24 cellular contexts compared by ENCODE assay signal in genomic region chr12:109656681-109657262, GRCh38. TPM values are rescaled to one million over a fixed set of nuclear protein-coding genes. Genes with fewer than 3 reads are reported as not detected.
"Had no signal": no experiment of that assay in that cellular context is flagged by ENCODE, and none has a peak within 500 bp of the region (broad histone marks: within the 10 kb centered on the region; RNA-seq: fewer than 3 reads in every experiment).

No MANE protein-coding gene starts in this region.

- H2AFZ ChIP-seq: neural progenitor cell had no signal

- H3K4me3 ChIP-seq: coronary artery, lung, neural progenitor cell, sigmoid colon, smooth muscle cell, thoracic aorta, vagina had no signal

- H3K4me3 Mint-ChIP-seq: activated CD4-positive, alpha-beta memory T cell treated with anti-CD3 and anti-CD28 coated beads, Interleukin-2, amount 10 ng/mL, durations not matched to agents 7 days and 5 days; activated CD4-positive, alpha-beta T cell treated with anti-CD3 and anti-CD28 coated beads, Interleukin-2, amount 10 ng/mL, durations not matched to agents 24 days and 14 days; activated naive CD4-positive, alpha-beta T cell treated with anti-CD3 and anti-CD28 coated beads for 36 hours; activated naive CD8-positive, alpha-beta T cell treated with anti-CD3 and anti-CD28 coated beads, Interleukin-2, amount 10 ng/mL, durations not matched to agents 7 days and 5 days; activated T-cell treated with anti-CD3 and anti-CD28 coated beads, Interleukin-2, amount 50 U/mL, for 72 hours; naive B cell; neural progenitor cell; type B pancreatic cell had no signal

- H3K27ac ChIP-seq: coronary artery, foreskin keratinocyte, neural progenitor cell, sigmoid colon, thoracic aorta, vagina, VCaP had no signal

- H3K4me1 ChIP-seq: foreskin keratinocyte, neural progenitor cell, sigmoid colon, vagina had no signal

- H3K9me3 ChIP-seq: sigmoid colon, thoracic aorta, vagina had no signal

- H3K9me3 Mint-ChIP-seq: activated CD4-positive, alpha-beta memory T cell treated with anti-CD3 and anti-CD28 coated beads, Interleukin-2, amount 10 ng/mL, durations not matched to agents 7 days and 5 days; activated CD4-positive, alpha-beta T cell treated with anti-CD3 and anti-CD28 coated beads, Interleukin-2, amount 10 ng/mL, durations not matched to agents 24 days and 14 days; activated naive CD4-positive, alpha-beta T cell treated with anti-CD3 and anti-CD28 coated beads for 36 hours; activated naive CD8-positive, alpha-beta T cell treated with anti-CD3 and anti-CD28 coated beads, Interleukin-2, amount 10 ng/mL, durations not matched to agents 7 days and 5 days; activated T-cell treated with anti-CD3 and anti-CD28 coated beads, Interleukin-2, amount 50 U/mL, for 72 hours; naive B cell; neural progenitor cell; type B pancreatic cell had no signal

- H3K9ac ChIP-seq: neural progenitor cell had no signal

- H3K4me2 ChIP-seq: neural progenitor cell, smooth muscle cell had no signal

- H3K36me3 ChIP-seq: neural progenitor cell, sigmoid colon, thoracic aorta, vagina had no signal

- H3K27me3 ChIP-seq: neural progenitor cell, sigmoid colon, vagina had no signal

- DNase-seq: activated CD4-positive, alpha-beta memory T cell treated with anti-CD3 and anti-CD28 coated beads, Interleukin-2, amount 10 ng/mL, durations not matched to agents 7 days and 5 days; activated CD4-positive, alpha-beta T cell treated with anti-CD3 and anti-CD28 coated beads, Interleukin-2, amount 10 ng/mL, durations not matched to agents 24 days and 14 days; activated effector memory CD4-positive, alpha-beta T cell treated with Interleukin-2 at 50 U/mL for 16 hours; activated naive CD4-positive, alpha-beta T cell treated with anti-CD3 and anti-CD28 coated beads for 36 hours; activated naive CD8-positive, alpha-beta T cell treated with anti-CD3 and anti-CD28 coated beads, Interleukin-2, amount 10 ng/mL, durations not matched to agents 7 days and 5 days; activated T-cell treated with anti-CD3 and anti-CD28 coated beads, Interleukin-2, amount 50 U/mL, for 72 hours; amniotic stem cell; cerebellar nuclear complex; foreskin keratinocyte; kidney; naive B cell; retina; sigmoid colon; stimulated activated CD4-positive, alpha-beta T cell treated with anti-CD3 and anti-CD28 coated beads, Interleukin-4, amount 100 ng/mL, for 1 hour; stimulated activated naive CD4-positive, alpha-beta T cell treated with Interleukin-2 at 50 U/mL for 16 hours had no signal

- H3K4me1 Mint-ChIP-seq: activated CD4-positive, alpha-beta memory T cell treated with anti-CD3 and anti-CD28 coated beads, Interleukin-2, amount 10 ng/mL, durations not matched to agents 7 days and 5 days; activated CD4-positive, alpha-beta T cell treated with anti-CD3 and anti-CD28 coated beads, Interleukin-2, amount 10 ng/mL, durations not matched to agents 24 days and 14 days; activated naive CD8-positive, alpha-beta T cell treated with anti-CD3 and anti-CD28 coated beads, Interleukin-2, amount 10 ng/mL, durations not matched to agents 7 days and 5 days; naive B cell had no signal

- H3K36me3 Mint-ChIP-seq: activated naive CD8-positive, alpha-beta T cell treated with anti-CD3 and anti-CD28 coated beads, Interleukin-2, amount 10 ng/mL, durations not matched to agents 7 days and 5 days; naive B cell; neural progenitor cell; type B pancreatic cell had no signal

- H3K27ac Mint-ChIP-seq: activated CD4-positive, alpha-beta memory T cell treated with anti-CD3 and anti-CD28 coated beads, Interleukin-2, amount 10 ng/mL, durations not matched to agents 7 days and 5 days; activated CD4-positive, alpha-beta T cell treated with anti-CD3 and anti-CD28 coated beads, Interleukin-2, amount 10 ng/mL, durations not matched to agents 24 days and 14 days; activated naive CD4-positive, alpha-beta T cell treated with anti-CD3 and anti-CD28 coated beads for 36 hours; activated naive CD8-positive, alpha-beta T cell treated with anti-CD3 and anti-CD28 coated beads, Interleukin-2, amount 10 ng/mL, durations not matched to agents 7 days and 5 days; activated T-cell treated with anti-CD3 and anti-CD28 coated beads, Interleukin-2, amount 50 U/mL, for 72 hours; naive B cell; neural progenitor cell; type B pancreatic cell had no signal

RNA-seq across cellular contexts. Expression of gene FAM222A, which starts 56.9 kb away (rescaled TPM):
- total RNA-seq: bronchial epithelial cell had no signal
